Comparison of ENCODE assay signal across 21 cellular contexts in genomic region chr11:38667359-38667758, GRCh38.
DNase-seq lines count a peak whose midpoint lies in the region; ATAC-seq, FAIRE-seq and TF ChIP-seq lines count a peak whose summit lies in the region.
"Had no signal": no experiment of that assay in that cellular context is flagged by ENCODE, and none has a peak within 500 bp of the region (broad histone marks: within the 10 kb centered on the region; RNA-seq: fewer than 3 reads in every experiment).

No MANE protein-coding gene starts in this region.

- no peak for FAIRE-seq in K562 (lab: Jason Lieb, UNC)
- FAIRE-seq: A549, D721Med, G401.6, GM12891, H54 had no signal

- TF ChIP-seq CTCF in SK-N-SH (IDR thresholded peaks at IDR 0.05) (no peak), K562 (IDR thresholded peaks at IDR 0.05 in 2 of 3, conservative IDR thresholded peaks at IDR 0.05 in 1 of 3; ENCODE audit: insufficient read depth in 2 of 3, low read depth in 1 of 3, low read length in 3 of 3) (no peak), nephron progenitor cell (IDR thresholded peaks at IDR 0.05) (no peak), sigmoid colon (IDR thresholded peaks at IDR 0.05) (no peak), mucosa of descending colon (IDR thresholded peaks at IDR 0.05) (no peak)

- intact Hi-C loops in K562 (cut with micrococcal nuclease), result no loop called here
- intact Hi-C loops in sigmoid colon (cut with DNase I), result no loop called here
- intact Hi-C loops in mucosa of descending colon (cut with DNase I, micrococcal nuclease), result no loop called here

- H3K4me3 ChIP-seq in SK-N-SH (ENCODE audit: low read depth in 2 of 2, low read length in 1 of 2) (no peak overlapping the region), K562 (no peak overlapping the region), sigmoid colon (no peak overlapping the region), mucosa of descending colon (no peak overlapping the region)
- H3K4me3 ChIP-seq: A549, GM23338 had no signal

- no peaks in the 10 kb centered on the region for H3K27me3 Mint-ChIP-seq in nephron progenitor cell (ENCODE audit: low read depth, poor library complexity)
- no peaks in the 10 kb centered on the region for H3K27me3 Mint-ChIP-seq in T-helper 17 cell
- H3K27me3 Mint-ChIP-seq: CD4-positive, alpha-beta T cell had no signal

- peak overlapping the region; percentile 21 for H3K27ac Mint-ChIP-seq in nephron progenitor cell
- no peak overlapping the region for H3K27ac Mint-ChIP-seq in T-helper 17 cell
- H3K27ac Mint-ChIP-seq: CD4-positive, alpha-beta T cell; GM23338; HFFc6 had no signal

- H2AFZ ChIP-seq in SK-N-SH (ENCODE audit: low read depth) (no peak overlapping the region), K562 (ENCODE audit: low read depth, low read length) (peak overlapping the region; percentile 79)
- H2AFZ ChIP-seq: GM23338 had no signal

- H3K4me1 ChIP-seq in SK-N-SH (ENCODE audit: control insufficient read depth in 1 of 2, insufficient read depth in 2 of 2, low read depth in 1 of 2, low read length in 1 of 2), result no peaks in the 10 kb centered on the region; a peak in 1 of 4 replicates
- H3K4me1 ChIP-seq in K562 (replicated peaks in 1 of 2; ENCODE audit: control insufficient read depth in 2 of 2, insufficient read depth in 2 of 2, low read length in 2 of 2), result no peaks in the 10 kb centered on the region; a peak in 1 of 5 replicates
- no peaks in the 10 kb centered on the region for H3K4me1 ChIP-seq in sigmoid colon
- no peaks in the 10 kb centered on the region for H3K4me1 ChIP-seq in mucosa of descending colon (ENCODE audit: low read depth)
- H3K4me1 ChIP-seq: A549, Caco-2 had no signal

- H3K36me3 ChIP-seq in SK-N-SH (replicated peaks in 1 of 2; ENCODE audit: control insufficient read depth in 1 of 2, insufficient read depth in 2 of 2, low read length in 1 of 2) (no peaks in the 10 kb centered on the region), K562 (ENCODE audit: control insufficient read depth, insufficient read depth, low read length) (no peaks in the 10 kb centered on the region), sigmoid colon (no peaks in the 10 kb centered on the region), mucosa of descending colon (ENCODE audit: low read depth) (no peaks in the 10 kb centered on the region)

- H3K27me3 ChIP-seq in SK-N-SH (ENCODE audit: insufficient read depth), result no peaks in the 10 kb centered on the region
- no peaks in the 10 kb centered on the region for H3K27me3 ChIP-seq in K562 (ENCODE audit: control insufficient read depth in 2 of 2, insufficient read depth in 2 of 2, low read length in 2 of 2)
- H3K27me3 ChIP-seq in sigmoid colon, result no peaks in the 10 kb centered on the region

- no peaks in the 10 kb centered on the region for H3K9me3 Mint-ChIP-seq in nephron progenitor cell
- H3K9me3 Mint-ChIP-seq: GM23338 had no signal

- H4K20me1 ChIP-seq in SK-N-SH (ENCODE audit: insufficient read depth) (no peaks in the 10 kb centered on the region), K562 (replicated peaks; ENCODE audit: control insufficient read depth, insufficient read depth, low read length) (no peaks in the 10 kb centered on the region)

- DNase-seq in SK-N-SH (no peak), K562 (ENCODE audit: extremely low read depth in 1 of 4, low spot score in 3 of 4) (no peak), nephron progenitor cell (no peak), sigmoid colon (no peak), mucosa of descending colon (no peak), T-helper 17 cell (no peak)
- DNase-seq: AML-193; Caco-2; CD4-positive, alpha-beta T cell; HFFc6 had no signal

- WGBS in SK-N-SH (ENCODE audit: low lambda C conversion rate), result 30% methylated on average over 9 of the region's 10 CpGs
- WGBS in K562 (ENCODE audit: insufficient coverage, low coverage, missing lambda C conversion rate), result 29% methylated on average over 9 of the region's 10 CpGs
- WGBS in sigmoid colon, 2 donors, result 94% methylated on average over 10 of the region's 10 CpGs

- POLR2A ChIA-PET in SK-N-SH (lab: Yijun Ruan, JAX), result no interaction called here
- POLR2A ChIA-PET in K562 (lab: Yijun Ruan, JAX), result no interaction called here

- CTCF ChIA-PET in SK-N-SH (lab: Yijun Ruan, JAX) (no interaction called here), K562 (lab: Yijun Ruan, JAX; ENCODE audit: low intra/inter-chr PET ratio) (no interaction called here)

- H3K9me2 ChIP-seq in SK-N-SH, result no peaks in the 10 kb centered on the region

- H3K4me3 Mint-ChIP-seq in nephron progenitor cell (no peak overlapping the region), T-helper 17 cell (no peak overlapping the region)
- H3K4me3 Mint-ChIP-seq: CD4-positive, alpha-beta T cell; GM23338; HFFc6 had no signal

- no peak overlapping the region for H3K9ac ChIP-seq in SK-N-SH
- H3K9ac ChIP-seq in K562 (ENCODE audit: insufficient read depth in 1 of 2, low read depth in 2 of 2, low read length in 2 of 2), result no peak overlapping the region

- BruUV-seq in K562 (replicated peaks; lab: Mats Ljungman, UMichigan), result no TSS peak

- ATAC-seq in SK-N-SH treated with all-trans-retinoic acid at 6 μM for 48 hours (no peak), K562 (0 out of 3 replicates have a peak, but pooled peaks have one; percentile 55), mucosa of descending colon (no peak), T-helper 17 cell (no peak)
- ATAC-seq: A549, GM23338, HCT116 had no signal

- H3K4me2 ChIP-seq in SK-N-SH (peak overlapping the region; percentile 19; the same call in 1 of the 2 replicates), K562 (ENCODE audit: insufficient read depth, low read length) (no peak overlapping the region; the same call in 1 of the 2 replicates)
- H3K4me2 ChIP-seq: A549, GM23338 had no signal

- H3K36me3 Mint-ChIP-seq in nephron progenitor cell (ENCODE audit: low read depth) (no peaks in the 10 kb centered on the region), T-helper 17 cell (ENCODE audit: low read depth) (no peaks in the 10 kb centered on the region)

- H3K9me1 ChIP-seq in K562 (ENCODE audit: control insufficient read depth, insufficient read depth, low read length), result no peaks in the 10 kb centered on the region

- H3K4me1 Mint-ChIP-seq in nephron progenitor cell (no peaks in the 10 kb centered on the region), T-helper 17 cell (no peaks in the 10 kb centered on the region)
- H3K4me1 Mint-ChIP-seq: GM23338 had no signal

- H3K79me2 ChIP-seq in SK-N-SH (ENCODE audit: insufficient read depth) (no peaks in the 10 kb centered on the region), K562 (ENCODE audit: control insufficient read depth, insufficient read depth, low read length) (no peaks in the 10 kb centered on the region)

- H3F3A ChIP-seq in SK-N-SH (replicated peaks; ENCODE audit: insufficient read depth), result no peaks in the 10 kb centered on the region

- no peak overlapping the region for H3K27ac ChIP-seq in SK-N-SH (ENCODE audit: low read depth in 2 of 2, low read length in 1 of 2)
- no peak overlapping the region for H3K27ac ChIP-seq in K562 (ENCODE audit: extremely low read depth, low read depth, low read length)
- no peak overlapping the region for H3K27ac ChIP-seq in sigmoid colon
- H3K27ac ChIP-seq: 22Rv1, A549, C4-2B, HL-60 had no signal

- in situ Hi-C loops in K562 (cut with MboI), result no loop called here

- no peak for TF ChIP-seq POLR2A in K562 (conservative IDR thresholded peaks at IDR 0.05)
- TF ChIP-seq POLR2A in sigmoid colon (IDR thresholded peaks at IDR 0.05), result no peak

- H3K9me3 ChIP-seq in SK-N-SH, result no peaks in the 10 kb centered on the region; the same call in 1 of the 2 replicates
- no peaks in the 10 kb centered on the region for H3K9me3 ChIP-seq in K562 (replicated peaks; ENCODE audit: control insufficient read depth, insufficient read depth, low read depth, low read length)
- no peaks in the 10 kb centered on the region for H3K9me3 ChIP-seq in sigmoid colon
- H3K9me3 ChIP-seq in mucosa of descending colon, result peaks cover 10% of the 10 kb centered on the region
- H3K9me3 ChIP-seq in T-helper 17 cell (ENCODE audit: control insufficient read depth, low read length, poor library complexity, severe bottlenecking), result no peaks in the 10 kb centered on the region
- H3K9me3 ChIP-seq: A549, Caco-2 had no signal

- TF ChIP-seq RAD21 in SK-N-SH (IDR thresholded peaks at IDR 0.05; ENCODE audit: low read length), result no peak
- TF ChIP-seq RAD21 in K562 (CRISPR knock-in tag; conservative IDR thresholded peaks at IDR 0.05 in 1 of 2, IDR thresholded peaks at IDR 0.05 in 1 of 2), result no peak

- no peak for TF ChIP-seq EP300 in SK-N-SH (IDR thresholded peaks at IDR 0.05; ENCODE audit: borderline replicate concordance in 1 of 2, low read depth in 1 of 2, low read length in 1 of 2)
- TF ChIP-seq EP300 in K562 (IDR thresholded peaks at IDR 0.05; ENCODE audit: low read length), result no peak
- TF ChIP-seq EP300 in sigmoid colon (IDR thresholded peaks at IDR 0.05), result no peak

TF ChIP-seq in SK-N-SH, 30 proteins besides CTCF, POLR2A, EP300 and RAD21 (continues in another document):
- TF ChIP-seq FOXJ3 (CRISPR knock-in tag; IDR thresholded peaks at IDR 0.05), result no peak

TF ChIP-seq in SK-N-SH treated with all-trans-retinoic acid at 6 μM for 48 hours, 23 proteins besides CTCF, POLR2A, EP300 and RAD21 (continues in another document):
- TF ChIP-seq BACH2 (CRISPR knock-in tag; IDR thresholded peaks at IDR 0.05; ENCODE audit: borderline replicate concordance) (no peak), OSR1 (CRISPR knock-in tag; IDR thresholded peaks at IDR 0.05) (no peak), TCF4 (CRISPR knock-in tag; IDR thresholded peaks at IDR 0.05; ENCODE audit: borderline replicate concordance) (no peak)

TF ChIP-seq in K562, 482 proteins besides CTCF, POLR2A, EP300 and RAD21 (continues in another document):
- TF ChIP-seq TCF7 (IDR thresholded peaks at IDR 0.05; ENCODE audit: borderline replicate concordance), result no peak
- no peak for TF ChIP-seq SMC3 (conservative IDR thresholded peaks at IDR 0.05; ENCODE audit: insufficient read depth, low read depth, low read length)
- no peak for TF ChIP-seq TARDBP (IDR thresholded peaks at IDR 0.05)
- no peak for TF ChIP-seq ZSCAN32 (CRISPR knock-in tag; IDR thresholded peaks at IDR 0.05)
- TF ChIP-seq ZBTB7A (IDR thresholded peaks at IDR 0.05; ENCODE audit: borderline replicate concordance, control insufficient read depth, low read depth, low read length), result no peak
- TF ChIP-seq ADNP (tag; IDR thresholded peaks at IDR 0.05), result no peak
- no peak for TF ChIP-seq ZEB2 (IDR thresholded peaks at IDR 0.05)
- TF ChIP-seq TEAD2 (tag; IDR thresholded peaks at IDR 0.05), result no peak
- TF ChIP-seq ZNF778 (CRISPR knock-in tag; IDR thresholded peaks at IDR 0.05), result no peak
- no peak for TF ChIP-seq E2F1 (CRISPR knock-in tag; IDR thresholded peaks at IDR 0.05)
